Comparison of ENCODE assay signal across 9 cellular contexts in the genomic region with DNA sequence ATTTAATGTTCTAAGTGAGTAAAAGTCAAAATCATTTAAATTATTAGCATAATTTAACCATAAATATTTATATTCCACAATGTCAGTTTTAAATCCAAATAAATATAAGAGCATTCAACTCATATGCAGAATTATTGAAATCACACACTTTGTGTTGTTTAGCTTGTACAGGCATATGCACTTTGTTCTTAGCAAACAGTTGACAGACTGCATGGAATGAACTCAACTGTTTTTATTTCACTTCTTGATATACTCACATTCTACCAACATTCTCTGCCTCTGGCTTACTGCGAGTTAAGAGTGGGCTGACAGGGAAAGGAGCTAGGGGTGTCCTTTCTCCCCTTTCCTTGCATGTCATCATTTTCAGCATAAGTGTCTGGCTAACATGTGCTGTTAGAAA. TPM values are rescaled to one million over a fixed set of nuclear protein-coding genes. Genes with fewer than 3 reads are reported as not detected.
"Had no signal": no experiment of that assay in that cellular context is flagged by ENCODE, and none has a peak within 500 bp of the region (broad histone marks: within the 10 kb centered on the region; RNA-seq: fewer than 3 reads in every experiment).

No MANE protein-coding gene starts in this region.

- FAIRE-seq: G401.6, GM12878, GM12891, GM12892, GM18507, GM19239 had no signal

- ATAC-seq: GM12878 had no signal

- H3K4me3 ChIP-seq: GM12878 had no signal

- DNase-seq: GDM1, GF-D8 had no signal

RNA-seq across cellular contexts. Expression of a gene that starts 7.6 kb away (rescaled TPM):
- total RNA-seq: G401 had no signal
